Comparison of ENCODE assay signal across 1 cellular context in genomic region chr10:120850911-120851865, GRCh38.
A peak's percentile ranks its signal among the peaks of the same experiment; 100 is the strongest.
TF ChIP-seq lines count a peak whose summit lies in the region.

A gene with protein sequence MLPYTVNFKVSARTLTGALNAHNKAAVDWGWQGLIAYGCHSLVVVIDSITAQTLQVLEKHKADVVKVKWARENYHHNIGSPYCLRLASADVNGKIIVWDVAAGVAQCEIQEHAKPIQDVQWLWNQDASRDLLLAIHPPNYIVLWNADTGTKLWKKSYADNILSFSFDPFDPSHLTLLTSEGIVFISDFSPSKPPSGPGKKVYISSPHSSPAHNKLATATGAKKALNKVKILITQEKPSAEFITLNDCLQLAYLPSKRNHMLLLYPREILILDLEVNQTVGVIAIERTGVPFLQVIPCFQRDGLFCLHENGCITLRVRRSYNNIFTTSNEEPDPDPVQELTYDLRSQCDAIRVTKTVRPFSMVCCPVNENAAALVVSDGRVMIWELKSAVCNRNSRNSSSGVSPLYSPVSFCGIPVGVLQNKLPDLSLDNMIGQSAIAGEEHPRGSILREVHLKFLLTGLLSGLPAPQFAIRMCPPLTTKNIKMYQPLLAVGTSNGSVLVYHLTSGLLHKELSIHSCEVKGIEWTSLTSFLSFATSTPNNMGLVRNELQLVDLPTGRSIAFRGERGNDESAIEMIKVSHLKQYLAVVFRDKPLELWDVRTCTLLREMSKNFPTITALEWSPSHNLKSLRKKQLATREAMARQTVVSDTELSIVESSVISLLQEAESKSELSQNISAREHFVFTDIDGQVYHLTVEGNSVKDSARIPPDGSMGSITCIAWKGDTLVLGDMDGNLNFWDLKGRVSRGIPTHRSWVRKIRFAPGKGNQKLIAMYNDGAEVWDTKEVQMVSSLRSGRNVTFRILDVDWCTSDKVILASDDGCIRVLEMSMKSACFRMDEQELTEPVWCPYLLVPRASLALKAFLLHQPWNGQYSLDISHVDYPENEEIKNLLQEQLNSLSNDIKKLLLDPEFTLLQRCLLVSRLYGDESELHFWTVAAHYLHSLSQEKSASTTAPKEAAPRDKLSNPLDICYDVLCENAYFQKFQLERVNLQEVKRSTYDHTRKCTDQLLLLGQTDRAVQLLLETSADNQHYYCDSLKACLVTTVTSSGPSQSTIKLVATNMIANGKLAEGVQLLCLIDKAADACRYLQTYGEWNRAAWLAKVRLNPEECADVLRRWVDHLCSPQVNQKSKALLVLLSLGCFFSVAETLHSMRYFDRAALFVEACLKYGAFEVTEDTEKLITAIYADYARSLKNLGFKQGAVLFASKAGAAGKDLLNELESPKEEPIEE (plus strand): TSS chr10:120851362. CDS start chr10:120851421, 59 bp downstream.

TF ChIP-seq in HepG2, 621 proteins besides CTCF, POLR2A, EP300 and RAD21 (continued from another document and continues in another):
- TF ChIP-seq, protein P1, sequence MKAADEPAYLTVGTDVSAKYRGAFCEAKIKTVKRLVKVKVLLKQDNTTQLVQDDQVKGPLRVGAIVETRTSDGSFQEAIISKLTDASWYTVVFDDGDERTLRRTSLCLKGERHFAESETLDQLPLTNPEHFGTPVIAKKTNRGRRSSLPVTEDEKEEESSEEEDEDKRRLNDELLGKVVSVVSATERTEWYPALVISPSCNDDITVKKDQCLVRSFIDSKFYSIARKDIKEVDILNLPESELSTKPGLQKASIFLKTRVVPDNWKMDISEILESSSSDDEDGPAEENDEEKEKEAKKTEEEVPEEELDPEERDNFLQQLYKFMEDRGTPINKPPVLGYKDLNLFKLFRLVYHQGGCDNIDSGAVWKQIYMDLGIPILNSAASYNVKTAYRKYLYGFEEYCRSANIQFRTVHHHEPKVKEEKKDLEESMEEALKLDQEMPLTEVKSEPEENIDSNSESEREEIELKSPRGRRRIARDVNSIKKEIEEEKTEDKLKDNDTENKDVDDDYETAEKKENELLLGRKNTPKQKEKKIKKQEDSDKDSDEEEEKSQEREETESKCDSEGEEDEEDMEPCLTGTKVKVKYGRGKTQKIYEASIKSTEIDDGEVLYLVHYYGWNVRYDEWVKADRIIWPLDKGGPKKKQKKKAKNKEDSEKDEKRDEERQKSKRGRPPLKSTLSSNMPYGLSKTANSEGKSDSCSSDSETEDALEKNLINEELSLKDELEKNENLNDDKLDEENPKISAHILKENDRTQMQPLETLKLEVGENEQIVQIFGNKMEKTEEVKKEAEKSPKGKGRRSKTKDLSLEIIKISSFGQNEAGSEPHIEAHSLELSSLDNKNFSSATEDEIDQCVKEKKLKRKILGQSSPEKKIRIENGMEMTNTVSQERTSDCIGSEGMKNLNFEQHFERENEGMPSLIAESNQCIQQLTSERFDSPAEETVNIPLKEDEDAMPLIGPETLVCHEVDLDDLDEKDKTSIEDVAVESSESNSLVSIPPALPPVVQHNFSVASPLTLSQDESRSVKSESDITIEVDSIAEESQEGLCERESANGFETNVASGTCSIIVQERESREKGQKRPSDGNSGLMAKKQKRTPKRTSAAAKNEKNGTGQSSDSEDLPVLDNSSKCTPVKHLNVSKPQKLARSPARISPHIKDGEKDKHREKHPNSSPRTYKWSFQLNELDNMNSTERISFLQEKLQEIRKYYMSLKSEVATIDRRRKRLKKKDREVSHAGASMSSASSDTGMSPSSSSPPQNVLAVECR (CRISPR knock-in tag; IDR thresholded peaks at IDR 0.05; ENCODE audit: borderline replicate concordance), result peak; percentile 95
- TF ChIP-seq ZNF766 (CRISPR knock-in tag; IDR thresholded peaks at IDR 0.05; ENCODE audit: borderline replicate concordance), result peak; percentile 81; the same call in 1 of the 2 replicates
- peak; percentile 67 for TF ChIP-seq ETV5 (CRISPR knock-in tag; IDR thresholded peaks at IDR 0.05; ENCODE audit: borderline replicate concordance)
- no peak for TF ChIP-seq EZH2 (conservative IDR thresholded peaks at IDR 0.05; ENCODE audit: low read depth, low read length)
- TF ChIP-seq RXRA (CRISPR knock-in tag; IDR thresholded peaks at IDR 0.05), result peak; percentile 69
- TF ChIP-seq, protein P2, sequence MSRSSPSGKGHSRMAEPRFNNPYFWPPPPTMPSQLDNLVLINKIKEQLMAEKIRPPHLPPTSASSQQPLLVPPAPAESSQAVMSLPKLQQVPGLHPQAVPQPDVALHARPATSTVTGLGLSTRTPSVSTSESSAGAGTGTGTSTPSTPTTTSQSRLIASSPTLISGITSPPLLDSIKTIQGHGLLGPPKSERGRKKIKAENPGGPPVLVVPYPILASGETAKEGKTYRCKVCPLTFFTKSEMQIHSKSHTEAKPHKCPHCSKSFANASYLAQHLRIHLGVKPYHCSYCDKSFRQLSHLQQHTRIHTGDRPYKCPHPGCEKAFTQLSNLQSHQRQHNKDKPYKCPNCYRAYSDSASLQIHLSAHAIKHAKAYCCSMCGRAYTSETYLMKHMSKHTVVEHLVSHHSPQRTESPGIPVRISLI (CRISPR knock-in tag; IDR thresholded peaks at IDR 0.05; ENCODE audit: borderline replicate concordance), result peak; percentile 90
- TF ChIP-seq KLF16 (CRISPR knock-in tag; IDR thresholded peaks at IDR 0.05), result peak in 1 of 2 experiments; percentile 96; a peak in 2 of 4 replicates
- peak; percentile 97 for TF ChIP-seq ELF1 (CRISPR knock-in tag; IDR thresholded peaks at IDR 0.05)
- TF ChIP-seq YEATS4 (CRISPR knock-in tag; IDR thresholded peaks at IDR 0.05; ENCODE audit: borderline replicate concordance), result peak; percentile 99
- TF ChIP-seq PPARG (CRISPR knock-in tag; conservative IDR thresholded peaks at IDR 0.05), result 0 out of 2 replicates have a peak, but pooled peaks have one; percentile 35
- no peak for TF ChIP-seq ZNF550 (CRISPR knock-in tag; IDR thresholded peaks at IDR 0.05; ENCODE audit: borderline replicate concordance)
- peak; percentile 48; the same call in 1 of the 2 replicates for TF ChIP-seq HNF4G (IDR thresholded peaks at IDR 0.05; ENCODE audit: borderline replicate concordance, low read depth, low read length)
- peak; percentile 65; the same call in 1 of the 2 replicates for TF ChIP-seq HNF4G (CRISPR knock-in tag; IDR thresholded peaks at IDR 0.05; ENCODE audit: borderline replicate concordance, low read depth)
- 0 out of 2 replicates have a peak, but pooled peaks have one; percentile 36 for TF ChIP-seq BHLHE40 (IDR thresholded peaks at IDR 0.05; ENCODE audit: low read length)
- no peak for TF ChIP-seq ZFP62 (CRISPR knock-in tag; IDR thresholded peaks at IDR 0.05)
- peak; percentile 66; the same call in 1 of the 2 replicates for TF ChIP-seq ZSCAN20 (CRISPR knock-in tag; IDR thresholded peaks at IDR 0.05; ENCODE audit: borderline replicate concordance)
- peak; percentile 82; the same call in 1 of the 2 replicates for TF ChIP-seq STAT6 (CRISPR knock-in tag; IDR thresholded peaks at IDR 0.05; ENCODE audit: borderline replicate concordance)
- TF ChIP-seq RAD51 (IDR thresholded peaks at IDR 0.05; ENCODE audit: borderline replicate concordance), result no peak
- peak; percentile 95 for TF ChIP-seq KDM3A (CRISPR knock-in tag; IDR thresholded peaks at IDR 0.05; ENCODE audit: low read depth)
- peak; percentile 46 for TF ChIP-seq SKI (IDR thresholded peaks at IDR 0.05; ENCODE audit: partially characterized antibody)
- TF ChIP-seq ZNF331 (CRISPR knock-in tag; IDR thresholded peaks at IDR 0.05), result peak; percentile 82
- no peak for TF ChIP-seq GLI4 (CRISPR knock-in tag; IDR thresholded peaks at IDR 0.05; ENCODE audit: borderline replicate concordance)
- TF ChIP-seq FOXA3 (CRISPR knock-in tag; IDR thresholded peaks at IDR 0.05), result peak; percentile 69
- TF ChIP-seq ZNF615 (CRISPR knock-in tag; IDR thresholded peaks at IDR 0.05; ENCODE audit: borderline replicate concordance), result peak; percentile 24; the same call in 1 of the 2 replicates
- peak; percentile 43; the same call in 1 of the 2 replicates for TF ChIP-seq ZBTB7A (CRISPR knock-in tag; IDR thresholded peaks at IDR 0.05)
- TF ChIP-seq ZNF383 (CRISPR knock-in tag; IDR thresholded peaks at IDR 0.05; ENCODE audit: borderline replicate concordance), result peak; percentile 88; the same call in 1 of the 2 replicates
- TF ChIP-seq, protein P3, sequence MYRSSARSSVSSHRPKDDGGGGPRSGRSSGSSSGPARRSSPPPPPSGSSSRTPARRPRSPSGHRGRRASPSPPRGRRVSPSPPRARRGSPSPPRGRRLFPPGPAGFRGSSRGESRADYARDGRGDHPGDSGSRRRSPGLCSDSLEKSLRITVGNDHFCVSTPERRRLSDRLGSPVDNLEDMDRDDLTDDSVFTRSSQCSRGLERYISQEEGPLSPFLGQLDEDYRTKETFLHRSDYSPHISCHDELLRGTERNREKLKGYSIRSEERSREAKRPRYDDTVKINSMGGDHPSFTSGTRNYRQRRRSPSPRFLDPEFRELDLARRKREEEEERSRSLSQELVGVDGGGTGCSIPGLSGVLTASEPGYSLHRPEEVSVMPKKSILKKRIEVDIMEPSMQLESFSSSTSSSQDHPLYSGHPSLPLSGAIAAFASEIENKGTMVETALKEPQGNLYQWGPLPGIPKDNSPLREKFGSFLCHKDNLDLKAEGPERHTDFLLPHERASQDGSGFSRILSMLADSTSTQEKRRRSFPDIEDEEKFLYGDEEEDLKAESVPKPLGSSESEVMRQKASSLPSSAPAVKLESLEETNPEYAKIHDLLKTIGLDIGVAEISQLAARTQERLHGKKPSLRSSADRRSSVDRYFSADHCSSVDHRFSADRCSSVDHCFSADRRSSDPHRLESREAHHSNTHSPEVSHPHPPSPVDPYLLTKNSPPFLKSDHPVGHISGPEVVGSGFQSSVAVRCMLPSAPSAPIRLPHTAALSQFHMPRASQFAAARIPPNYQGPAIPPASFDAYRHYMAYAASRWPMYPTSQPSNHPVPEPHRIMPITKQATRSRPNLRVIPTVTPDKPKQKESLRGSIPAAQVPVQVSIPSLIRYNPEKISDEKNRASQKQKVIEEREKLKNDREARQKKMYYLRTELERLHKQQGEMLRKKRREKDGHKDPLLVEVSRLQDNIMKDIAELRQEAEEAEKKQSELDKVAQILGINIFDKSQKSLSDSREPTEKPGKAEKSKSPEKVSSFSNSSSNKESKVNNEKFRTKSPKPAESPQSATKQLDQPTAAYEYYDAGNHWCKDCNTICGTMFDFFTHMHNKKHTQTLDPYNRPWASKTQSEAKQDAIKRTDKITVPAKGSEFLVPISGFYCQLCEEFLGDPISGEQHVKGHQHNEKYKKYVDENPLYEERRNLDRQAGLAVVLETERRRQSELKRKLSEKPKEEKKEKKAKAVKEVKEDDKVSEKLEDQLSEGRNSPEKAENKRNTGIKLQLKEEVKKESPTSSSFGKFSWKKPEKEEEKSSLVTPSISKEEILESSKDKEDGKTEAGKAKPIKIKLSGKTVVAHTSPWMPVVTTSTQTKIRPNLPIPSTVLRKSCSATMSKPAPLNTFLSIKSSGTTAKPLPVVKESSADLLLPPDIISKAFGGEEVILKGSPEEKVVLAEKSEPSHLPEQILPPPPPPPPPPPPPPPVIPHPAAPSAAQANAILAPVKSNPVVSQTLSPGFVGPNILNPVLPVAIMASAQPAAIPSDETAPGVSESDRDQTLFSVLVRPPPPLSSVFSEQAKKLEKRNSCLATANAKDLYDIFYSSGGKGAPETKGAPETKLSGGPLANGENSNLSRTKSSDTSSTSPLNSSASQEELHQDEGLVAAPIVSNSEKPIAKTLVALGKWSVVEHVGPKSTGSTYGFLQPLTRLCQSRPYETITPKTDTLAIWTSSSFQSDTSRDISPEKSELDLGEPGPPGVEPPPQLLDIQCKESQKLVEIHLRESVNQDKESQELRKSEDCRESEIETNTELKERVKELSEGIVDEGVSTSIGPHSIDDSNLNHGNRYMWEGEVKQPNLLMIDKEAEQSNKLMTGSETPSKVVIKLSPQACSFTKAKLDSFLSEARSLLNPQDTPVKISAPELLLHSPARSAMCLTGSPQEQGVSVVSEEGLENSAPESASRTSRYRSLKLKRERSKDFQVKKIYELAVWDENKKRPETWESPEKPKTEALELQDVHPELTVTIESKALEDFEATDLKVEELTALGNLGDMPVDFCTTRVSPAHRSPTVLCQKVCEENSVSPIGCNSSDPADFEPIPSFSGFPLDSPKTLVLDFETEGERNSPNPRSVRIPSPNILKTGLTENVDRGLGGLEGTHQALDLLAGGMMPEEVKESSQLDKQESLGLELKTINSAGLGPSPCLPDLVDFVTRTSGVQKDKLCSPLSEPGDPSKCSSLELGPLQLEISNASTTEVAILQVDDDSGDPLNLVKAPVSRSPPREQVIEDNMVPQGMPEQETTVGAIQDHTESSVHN (CRISPR knock-in tag; IDR thresholded peaks at IDR 0.05), result peak; percentile 26; the same call in 1 of the 2 replicates
- 0 out of 2 replicates have a peak, but pooled peaks have one; percentile 36 for TF ChIP-seq ZNF136 (CRISPR knock-in tag; IDR thresholded peaks at IDR 0.05; ENCODE audit: low read depth)
